ENCODE assay signal across 25 cellular contexts in genomic region chr18:58158459-58158858, GRCh38.
"Had no signal": no experiment of that assay in that cellular context is flagged by ENCODE, and none has a peak within 500 bp of the region (broad histone marks: within the 10 kb centered on the region; RNA-seq: fewer than 3 reads in every experiment).

No MANE protein-coding gene starts in this region.

- H3K9me3 ChIP-seq: SJCRH30 had no signal

- H3K27me3 ChIP-seq: SJCRH30 had no signal

- H3K27ac Mint-ChIP-seq: activated CD4-positive, alpha-beta T cell treated with anti-CD3 and anti-CD28 coated beads for 36 hours; activated CD4-positive, alpha-beta T cell treated with anti-CD3 and anti-CD28 coated beads, Interleukin-2, amount 10 ng/mL, durations not matched to agents 7 days and 5 days; activated CD8-positive, alpha-beta T cell treated with anti-CD3 and anti-CD28 coated beads, Interleukin-2, amount 10 ng/mL, durations not matched to agents 7 days and 5 days; activated naive CD4-positive, alpha-beta T cell treated with anti-CD3 and anti-CD28 coated beads, Interleukin-2, amount 10 ng/mL, durations not matched to agents 7 days and 5 days; activated naive CD8-positive, alpha-beta T cell; activated naive CD8-positive, alpha-beta T cell treated with anti-CD3 and anti-CD28 coated beads, Interleukin-2, amount 50 U/mL, for 24 hours; activated T-cell treated with anti-CD3 and anti-CD28 coated beads, Interleukin-2, amount 50 U/mL, for 24 hours; T-helper 1 cell treated with Interleukin-12 subunit alpha and Interleukin-12 subunit beta and Interleukin-4 antibody, amounts not matched to agents 30 μg/mL and 1 μg/mL, for 36 hours; T-helper 2 cell treated with Interferon-gamma antibody and Interleukin-4, amounts not matched to agents 5 μg/mL and 100 μg/mL, for 36 hours; WTC11 had no signal

- H3K27ac ChIP-seq: SJCRH30, SK-N-MC had no signal

- DNase-seq: activated CD4-positive, alpha-beta T cell treated with anti-CD3 and anti-CD28 coated beads for 36 hours; activated CD4-positive, alpha-beta T cell treated with anti-CD3 and anti-CD28 coated beads, Interleukin-2, amount 10 ng/mL, durations not matched to agents 7 days and 5 days; activated CD4-positive, alpha-beta T cell treated with anti-CD3 and anti-CD28 coated beads, Interleukin-2, amount 50 U/mL, for 48 hours; activated CD8-positive, alpha-beta T cell treated with anti-CD3 and anti-CD28 coated beads, Interleukin-2, amount 10 ng/mL, durations not matched to agents 7 days and 5 days; activated effector memory CD4-positive, alpha-beta T cell treated with Interleukin-2 at 50 U/mL for 16 hours; activated naive CD4-positive, alpha-beta T cell treated with anti-CD3 and anti-CD28 coated beads, Interleukin-2, amount 10 ng/mL, durations not matched to agents 7 days and 5 days; activated naive CD8-positive, alpha-beta T cell treated with anti-CD3 and anti-CD28 coated beads, Interleukin-2, amount 50 U/mL, for 24 hours; activated T-cell treated with anti-CD3 and anti-CD28 coated beads, Interleukin-2, amount 50 U/mL, for 24 hours; anterior cingulate cortex; caudate nucleus; Karpas-422; NCI-H1105; NCI-H1417 treated with DMSO at 0.1 percent for 48 hours; NCI-H187 treated with DMSO at 0.1 percent for 48 hours; NCI-H2081 treated with DMSO at 0.1 percent for 48 hours; NCI-H226; NCI-H524 treated with DMSO at 0.1 percent for 48 hours; SHP77; SJCRH30 had no signal

- H3K27me3 Mint-ChIP-seq: activated naive CD8-positive, alpha-beta T cell; activated naive CD8-positive, alpha-beta T cell treated with anti-CD3 and anti-CD28 coated beads, Interleukin-2, amount 50 U/mL, for 24 hours; brain had no signal

- H3K36me3 ChIP-seq: SJCRH30 had no signal

- H3K4me3 Mint-ChIP-seq: activated CD4-positive, alpha-beta T cell treated with anti-CD3 and anti-CD28 coated beads for 36 hours; activated CD4-positive, alpha-beta T cell treated with anti-CD3 and anti-CD28 coated beads, Interleukin-2, amount 10 ng/mL, durations not matched to agents 7 days and 5 days; activated CD8-positive, alpha-beta T cell treated with anti-CD3 and anti-CD28 coated beads, Interleukin-2, amount 10 ng/mL, durations not matched to agents 7 days and 5 days; activated naive CD4-positive, alpha-beta T cell treated with anti-CD3 and anti-CD28 coated beads, Interleukin-2, amount 10 ng/mL, durations not matched to agents 7 days and 5 days; activated naive CD8-positive, alpha-beta T cell; activated naive CD8-positive, alpha-beta T cell treated with anti-CD3 and anti-CD28 coated beads, Interleukin-2, amount 50 U/mL, for 24 hours; activated T-cell treated with anti-CD3 and anti-CD28 coated beads, Interleukin-2, amount 50 U/mL, for 24 hours; brain; T-helper 1 cell treated with Interleukin-12 subunit alpha and Interleukin-12 subunit beta and Interleukin-4 antibody, amounts not matched to agents 30 μg/mL and 1 μg/mL, for 36 hours; T-helper 2 cell treated with Interferon-gamma antibody and Interleukin-4, amounts not matched to agents 5 μg/mL and 100 μg/mL, for 36 hours; WTC11 had no signal

- H3K9me3 Mint-ChIP-seq: activated CD4-positive, alpha-beta T cell treated with anti-CD3 and anti-CD28 coated beads, Interleukin-2, amount 10 ng/mL, durations not matched to agents 7 days and 5 days; activated naive CD4-positive, alpha-beta T cell treated with anti-CD3 and anti-CD28 coated beads, Interleukin-2, amount 10 ng/mL, durations not matched to agents 7 days and 5 days; activated naive CD8-positive, alpha-beta T cell treated with anti-CD3 and anti-CD28 coated beads, Interleukin-2, amount 50 U/mL, for 24 hours; activated T-cell treated with anti-CD3 and anti-CD28 coated beads, Interleukin-2, amount 50 U/mL, for 24 hours; brain; T-helper 1 cell treated with Interleukin-12 subunit alpha and Interleukin-12 subunit beta and Interleukin-4 antibody, amounts not matched to agents 30 μg/mL and 1 μg/mL, for 36 hours; T-helper 2 cell treated with Interferon-gamma antibody and Interleukin-4, amounts not matched to agents 5 μg/mL and 100 μg/mL, for 36 hours; WTC11 had no signal

- H3K36me3 Mint-ChIP-seq: activated naive CD4-positive, alpha-beta T cell treated with anti-CD3 and anti-CD28 coated beads, Interleukin-2, amount 10 ng/mL, durations not matched to agents 7 days and 5 days; activated naive CD8-positive, alpha-beta T cell; WTC11 had no signal

- H3K4me3 ChIP-seq: SJCRH30, SK-N-MC had no signal

- H3K4me1 Mint-ChIP-seq: activated CD4-positive, alpha-beta T cell treated with anti-CD3 and anti-CD28 coated beads, Interleukin-2, amount 10 ng/mL, durations not matched to agents 7 days and 5 days; activated naive CD4-positive, alpha-beta T cell treated with anti-CD3 and anti-CD28 coated beads, Interleukin-2, amount 10 ng/mL, durations not matched to agents 7 days and 5 days had no signal
